In genomic region chr9:125143377-125144090, GRCh38 we compare ENCODE assay signal across 1 cellular context.
TF ChIP-seq lines count a peak whose summit lies in the region.

Gene SCAI, minus strand, starts transcription at chr9:125143528. Its CDS starts 91 bp downstream, at chr9:125143437.

TF ChIP-seq in WTC11, 78 proteins besides CTCF, POLR2A, EP300 and RAD21 (continued from another document):
- no peak for TF ChIP-seq STAT6 (CRISPR knock-in tag; conservative IDR thresholded peaks at IDR 0.05; ENCODE audit: low read depth)
- TF ChIP-seq ETV6 (CRISPR knock-in tag; IDR thresholded peaks at IDR 0.05) = peak; percentile 48; the same call in 1 of the 2 replicates
- peak; percentile 58; the same call in 1 of the 2 replicates for TF ChIP-seq E2F5 (CRISPR knock-in tag; IDR thresholded peaks at IDR 0.05)
- TF ChIP-seq ZNF416 (CRISPR knock-in tag; IDR thresholded peaks at IDR 0.05) = no peak
- no peak for TF ChIP-seq CREM (CRISPR knock-in tag; IDR thresholded peaks at IDR 0.05)
- no peak for TF ChIP-seq PRRX2 (CRISPR knock-in tag; IDR thresholded peaks at IDR 0.05)
- TF ChIP-seq ATF6 (CRISPR knock-in tag; IDR thresholded peaks at IDR 0.05) = no peak
- TF ChIP-seq ATF1 (CRISPR knock-in tag; IDR thresholded peaks at IDR 0.05) = no peak
- no peak for TF ChIP-seq RELA (CRISPR knock-in tag; IDR thresholded peaks at IDR 0.05; ENCODE audit: borderline replicate concordance)
- TF ChIP-seq EMX1 (CRISPR knock-in tag; IDR thresholded peaks at IDR 0.05) = no peak
- no peak for TF ChIP-seq AFF4 (CRISPR knock-in tag; IDR thresholded peaks at IDR 0.05; ENCODE audit: borderline replicate concordance)
- peak; percentile 51 for TF ChIP-seq FOXK1 (CRISPR knock-in tag; IDR thresholded peaks at IDR 0.05)
- no peak for TF ChIP-seq CREB1 (CRISPR knock-in tag; IDR thresholded peaks at IDR 0.05)
- TF ChIP-seq TEAD1 (CRISPR knock-in tag; IDR thresholded peaks at IDR 0.05) = peak; percentile 16; the same call in 1 of the 2 replicates
